20 cellular contexts compared by ENCODE assay signal in the genomic region with DNA sequence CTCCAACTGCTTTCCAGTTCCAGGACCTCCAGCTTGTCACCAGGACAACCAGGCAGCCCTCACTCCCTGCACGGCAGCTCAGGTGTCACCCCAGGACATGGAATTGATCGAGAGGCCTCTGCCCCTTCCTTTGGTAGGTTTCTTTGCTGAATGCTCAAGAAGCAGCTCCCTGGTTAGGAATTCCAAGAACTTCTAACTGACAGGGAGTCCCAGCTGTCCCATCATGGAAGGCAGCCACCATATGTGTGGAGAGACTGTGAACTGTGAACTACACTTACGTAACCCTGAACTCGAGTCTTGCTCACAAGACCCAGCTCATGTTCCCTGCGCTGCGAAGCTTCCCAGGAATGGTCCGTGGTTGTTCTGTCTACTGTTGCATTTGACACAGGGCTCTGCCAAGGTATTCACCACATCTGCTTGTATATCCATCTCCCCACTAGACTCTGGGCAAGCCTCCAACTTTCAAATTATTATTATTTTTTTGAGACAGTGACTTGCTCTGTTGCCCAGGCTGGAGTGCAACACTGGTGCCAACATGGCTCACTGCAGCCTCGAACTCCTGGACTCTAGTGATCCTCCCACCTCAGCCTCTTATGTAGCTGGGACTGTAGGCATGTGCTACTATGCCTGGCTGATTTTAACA. TPM values are rescaled to one million over a fixed set of nuclear protein-coding genes. Genes with fewer than 3 reads are reported as not detected.
DNase-seq lines count a peak whose midpoint lies in the region; ATAC-seq and TF ChIP-seq lines count a peak whose summit lies in the region.
"Had no signal": no experiment of that assay in that cellular context is flagged by ENCODE, and none has a peak within 500 bp of the region (broad histone marks: within the 10 kb centered on the region; RNA-seq: fewer than 3 reads in every experiment).

No MANE protein-coding gene starts in this region.

- H3K4me3 ChIP-seq in astrocyte of the spinal cord (ENCODE audit: low read depth, low read length) (no peak overlapping the region), mammary epithelial cell (replicated peaks in 1 of 3; ENCODE audit: insufficient read depth in 1 of 3, low read depth in 2 of 3, low read length in 3 of 3) (no peak overlapping the region)
- H3K4me3 ChIP-seq: coronary artery, prostate gland had no signal

- DNase-seq in LHCN-M2 (ENCODE audit: low read depth) (peak; percentile 65), astrocyte of the spinal cord (ENCODE audit: low read depth, low spot score) (peak; percentile 23), left kidney (ENCODE audit: low read depth, low spot score) (peak; percentile 79), mammary epithelial cell (no peak), ecto neural progenitor cell (ENCODE audit: low spot score) (no peak), NCI-H1048 (lab: John Stamatoyannopoulos, UW) (no peak)
- DNase-seq in stimulated activated naive B cell treated with anti-CD40 and anti-IgM and Interleukin-4, amounts not matched to agents 10 μg/mL and 1 μg/mL and 100 μg/mL, for 72 hours, result no peak
- DNase-seq: activated CD8-positive, alpha-beta memory T cell treated with anti-CD3 and anti-CD28 coated beads, Interleukin-2, amount 10 ng/mL, durations not matched to agents 7 days and 5 days; activated gamma-delta T cell treated with Interleukin-2 at 50 U/mL for 16 hours; DMS53; hypothalamus; left colon; naive thymus-derived CD4-positive, alpha-beta T cell; NCI-H1417 treated with DMSO at 0.1 percent for 48 hours; NCI-H526 treated with DMSO at 0.1 percent for 48 hours had no signal

- 84% methylated on average over 5 of the region's 8 CpGs for WGBS in mammary epithelial cell (ENCODE audit: low coverage, missing lambda C conversion rate)

- intact Hi-C loops in mammary epithelial cell (cut with micrococcal nuclease), result no loop called here

- H3K79me2 ChIP-seq in mammary epithelial cell (ENCODE audit: insufficient read depth, low read length), result no peaks in the 10 kb centered on the region

- no peaks in the 10 kb centered on the region for H3K36me3 ChIP-seq in mammary epithelial cell (ENCODE audit: insufficient read depth, low read length)
- H3K36me3 ChIP-seq: prostate gland had no signal

- no peaks in the 10 kb centered on the region for H3K27me3 ChIP-seq in mammary epithelial cell (ENCODE audit: insufficient read depth, low read length)

- dilution Hi-C loops in mammary epithelial cell (cut with HindIII; ENCODE audit: low sequenced_read_pairs), result no loop called here

- H3K4me1 ChIP-seq in mammary epithelial cell (ENCODE audit: insufficient read depth, low read length), result peaks cover 17% of the 10 kb centered on the region
- H3K4me1 ChIP-seq: prostate gland had no signal

- H2AFZ ChIP-seq in mammary epithelial cell (ENCODE audit: low read depth, low read length), result no peak overlapping the region

- peaks cover 25 to 47% of the 10 kb centered on the region in 2 donors for H3K4me1 Mint-ChIP-seq in stimulated activated naive B cell treated with anti-CD40 and anti-IgM and Interleukin-4, amounts not matched to agents 10 μg/mL and 1 μg/mL and 100 μg/mL, for 72 hours
- H3K4me1 Mint-ChIP-seq: activated CD8-positive, alpha-beta memory T cell treated with anti-CD3 and anti-CD28 coated beads, Interleukin-2, amount 10 ng/mL, durations not matched to agents 7 days and 5 days; naive thymus-derived CD4-positive, alpha-beta T cell had no signal

- peak overlapping the region; percentile 97 for H3K27ac Mint-ChIP-seq in stimulated activated naive B cell treated with anti-CD40 and anti-IgM and Interleukin-4, amounts not matched to agents 10 μg/mL and 1 μg/mL and 100 μg/mL, for 72 hours
- H3K27ac Mint-ChIP-seq: activated CD8-positive, alpha-beta memory T cell treated with anti-CD3 and anti-CD28 coated beads, Interleukin-2, amount 10 ng/mL, durations not matched to agents 7 days and 5 days; naive thymus-derived CD4-positive, alpha-beta T cell had no signal

- H3K9me3 Mint-ChIP-seq in stimulated activated naive B cell treated with anti-CD40 and anti-IgM and Interleukin-4, amounts not matched to agents 10 μg/mL and 1 μg/mL and 100 μg/mL, for 72 hours, result no peaks in the 10 kb centered on the region
- H3K9me3 Mint-ChIP-seq: naive thymus-derived CD4-positive, alpha-beta T cell had no signal

- no peak for ATAC-seq in stimulated activated naive B cell treated with anti-CD40 and anti-IgM and Interleukin-4, amounts not matched to agents 10 μg/mL and 1 μg/mL and 100 μg/mL, for 72 hours (replicated peaks)
- ATAC-seq: activated CD8-positive, alpha-beta memory T cell treated with anti-CD3 and anti-CD28 coated beads, Interleukin-2, amount 10 ng/mL, durations not matched to agents 7 days and 5 days; naive thymus-derived CD4-positive, alpha-beta T cell had no signal

- CTCF ChIA-PET in mammary epithelial cell (lab: Charles Lee; ENCODE audit: low non-redundant PET), result no interaction called here

- TF ChIP-seq CTCF in astrocyte of the spinal cord (IDR thresholded peaks at IDR 0.05; ENCODE audit: low read depth, low read length), result no peak
- TF ChIP-seq CTCF in mammary epithelial cell (conservative IDR thresholded peaks at IDR 0.05 in 1 of 2, IDR thresholded peaks at IDR 0.05 in 1 of 2; ENCODE audit: extremely low read depth in 1 of 2, insufficient read depth in 1 of 2, low read depth in 1 of 2, low read length in 2 of 2), result no peak

- no peaks in the 10 kb centered on the region for H3K27me3 Mint-ChIP-seq in stimulated activated naive B cell treated with anti-CD40 and anti-IgM and Interleukin-4, amounts not matched to agents 10 μg/mL and 1 μg/mL and 100 μg/mL, for 72 hours

- H3K9me3 ChIP-seq in mammary epithelial cell (replicated peaks; ENCODE audit: insufficient read depth, low read length), result no peaks in the 10 kb centered on the region
- H3K9me3 ChIP-seq: prostate gland had no signal

- H4K20me1 ChIP-seq in mammary epithelial cell (ENCODE audit: insufficient read depth, low read length), result no peaks in the 10 kb centered on the region

- peak overlapping the region; percentile 49 to 72 for H3K4me3 Mint-ChIP-seq in stimulated activated naive B cell treated with anti-CD40 and anti-IgM and Interleukin-4, amounts not matched to agents 10 μg/mL and 1 μg/mL and 100 μg/mL, for 72 hours
- H3K4me3 Mint-ChIP-seq: activated CD8-positive, alpha-beta memory T cell treated with anti-CD3 and anti-CD28 coated beads, Interleukin-2, amount 10 ng/mL, durations not matched to agents 7 days and 5 days; naive thymus-derived CD4-positive, alpha-beta T cell had no signal

- H3K4me2 ChIP-seq in mammary epithelial cell (ENCODE audit: insufficient read depth, low read depth, low read length), result no peak overlapping the region

- H3K9ac ChIP-seq in mammary epithelial cell (ENCODE audit: insufficient read depth, low read length), result no peak overlapping the region

- in situ Hi-C loops in astrocyte of the spinal cord (cut with HindIII; ENCODE audit: low sequenced_read_pairs), result no loop called here
- in situ Hi-C loops in mammary epithelial cell (cut with MboI; ENCODE audit: low sequenced_read_pairs in 2 of 2), result no loop called here

- H3K36me3 Mint-ChIP-seq in stimulated activated naive B cell treated with anti-CD40 and anti-IgM and Interleukin-4, amounts not matched to agents 10 μg/mL and 1 μg/mL and 100 μg/mL, for 72 hours, result no peaks in the 10 kb centered on the region
- H3K36me3 Mint-ChIP-seq: activated CD8-positive, alpha-beta memory T cell treated with anti-CD3 and anti-CD28 coated beads, Interleukin-2, amount 10 ng/mL, durations not matched to agents 7 days and 5 days; naive thymus-derived CD4-positive, alpha-beta T cell had no signal

- H3K27ac ChIP-seq in mammary epithelial cell (ENCODE audit: insufficient read depth, low read depth, low read length), result no peak overlapping the region
- H3K27ac ChIP-seq: coronary artery, epithelial cell of prostate, RWPE1 had no signal

- no TSS peak for BruUV-seq in mammary epithelial cell (replicated peaks; lab: Mats Ljungman, UMichigan)

RNA-seq across cellular contexts. Expression of a gene that starts 35.7 kb away (rescaled TPM):
- 29.3 and 42.6 TPM in 2 replicates for total RNA-seq in LHCN-M2 (2014; rRNA removed)
- polyA plus RNA-seq in LHCN-M2 (2012), result 16.3 TPM
- total RNA-seq in mammary epithelial cell, result 10 to 100 TPM; 15.8 to 36.2 TPM
- polyA plus RNA-seq in mammary epithelial cell, result 22.4 TPM
- polyA minus RNA-seq in mammary epithelial cell, result 12.3 TPM

RNA-seq across cellular contexts. Expression of a gene that starts 35.9 kb away (rescaled TPM):
- total RNA-seq in LHCN-M2 (2014; rRNA removed) (116 and 132 TPM in 2 replicates), mammary epithelial cell (100 to 1,000 TPM in 1 of 2 donors, 10 to 100 TPM in 1; 68.0 to 137 TPM)
- 57.3 TPM for polyA plus RNA-seq in LHCN-M2 (2012)
- polyA plus RNA-seq in mammary epithelial cell, result 91.8 TPM
- polyA minus RNA-seq in mammary epithelial cell, result 93.1 TPM

RNA-seq across cellular contexts. Expression of a gene that starts 53.2 kb away (rescaled TPM):
- total RNA-seq in LHCN-M2 (2014; rRNA removed) (not detected in 2 replicates), mammary epithelial cell (1 to 10 TPM; 2.0 to 7.5 TPM)
- not detected for polyA plus RNA-seq in LHCN-M2 (2012)
- polyA plus RNA-seq in mammary epithelial cell, result 6.1 TPM
- polyA minus RNA-seq in mammary epithelial cell, result 4.7 TPM
- total RNA-seq: activated CD8-positive, alpha-beta memory T cell treated with anti-CD3 and anti-CD28 coated beads, Interleukin-2, amount 10 ng/mL, durations not matched to agents 7 days and 5 days; naive thymus-derived CD4-positive, alpha-beta T cell; T-helper 1 cell treated with Interleukin-12 subunit alpha and Interleukin-12 subunit beta and Interleukin-4 antibody, amounts not matched to agents 30 ng/mL and 1 ng/mL, for 36 hours had no signal
- polyA plus RNA-seq: naive thymus-derived CD4-positive, alpha-beta T cell had no signal

Comparison
In these comparisons a context has a peak if more than half of its experiments do, and no peak if none do; other contexts are left out.
1. DNase-seq: peak in LHCN-M2 (single experiment), astrocyte of the spinal cord (single experiment) and left kidney (single experiment); none in stimulated activated naive B cell treated with anti-CD40 and anti-IgM and Interleukin-4, amounts not matched to agents 10 μg/mL and 1 μg/mL and 100 μg/mL, for 72 hours (single experiment), mammary epithelial cell (single experiment), ecto neural progenitor cell (single experiment) and NCI-H1048 (single experiment).